ENCODE assay signal across 1 cellular context in the genomic region with DNA sequence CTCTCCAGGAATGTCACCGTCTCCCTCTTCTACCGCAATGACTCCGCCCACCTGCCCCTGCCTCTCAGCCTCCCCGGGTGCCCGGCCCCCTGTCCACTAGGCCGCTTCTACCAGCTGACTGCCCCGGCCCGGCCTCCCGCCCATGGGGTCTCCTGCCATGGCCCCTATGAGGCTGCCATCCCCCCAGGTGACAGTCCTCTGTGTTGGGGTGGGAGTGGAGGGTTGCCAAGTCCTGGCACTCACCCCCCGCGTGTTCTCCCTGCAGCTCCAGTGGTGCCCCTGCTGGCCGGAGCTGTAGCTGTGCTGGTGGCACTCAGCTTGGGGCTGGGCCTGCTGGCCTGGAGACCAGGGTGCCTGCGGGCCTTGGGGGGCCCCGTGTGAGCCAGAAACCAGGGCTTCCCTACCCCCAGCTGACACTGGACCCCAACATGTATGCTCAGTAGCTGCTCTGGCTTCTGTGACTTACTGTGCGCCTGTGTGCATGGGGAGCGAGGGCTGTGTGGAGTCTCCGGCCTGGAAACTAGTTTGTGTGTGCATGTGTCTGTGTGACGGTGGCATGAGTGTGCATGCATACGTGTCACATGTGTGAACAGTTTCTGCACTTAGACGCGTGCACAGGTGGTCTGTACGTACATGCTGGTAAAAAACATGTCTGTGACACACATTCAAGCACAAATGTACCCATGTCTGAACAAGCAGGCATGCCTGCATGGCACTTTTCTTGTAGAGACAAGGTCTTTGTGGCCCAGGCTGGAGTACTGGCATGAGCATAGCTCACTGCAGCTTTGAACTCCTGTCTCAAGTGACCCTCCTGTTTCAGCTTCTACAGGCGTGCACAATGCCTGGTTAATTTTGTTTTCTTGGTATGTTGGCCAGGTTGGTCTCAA.
TF ChIP-seq lines count a peak whose summit lies in the region.

No MANE protein-coding gene starts in this region.

TF ChIP-seq in K562, 482 proteins besides CTCF, POLR2A, EP300 and RAD21 (continued from another document and continues in another):
- TF ChIP-seq, protein P1, sequence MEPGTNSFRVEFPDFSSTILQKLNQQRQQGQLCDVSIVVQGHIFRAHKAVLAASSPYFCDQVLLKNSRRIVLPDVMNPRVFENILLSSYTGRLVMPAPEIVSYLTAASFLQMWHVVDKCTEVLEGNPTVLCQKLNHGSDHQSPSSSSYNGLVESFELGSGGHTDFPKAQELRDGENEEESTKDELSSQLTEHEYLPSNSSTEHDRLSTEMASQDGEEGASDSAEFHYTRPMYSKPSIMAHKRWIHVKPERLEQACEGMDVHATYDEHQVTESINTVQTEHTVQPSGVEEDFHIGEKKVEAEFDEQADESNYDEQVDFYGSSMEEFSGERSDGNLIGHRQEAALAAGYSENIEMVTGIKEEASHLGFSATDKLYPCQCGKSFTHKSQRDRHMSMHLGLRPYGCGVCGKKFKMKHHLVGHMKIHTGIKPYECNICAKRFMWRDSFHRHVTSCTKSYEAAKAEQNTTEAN (CRISPR knock-in tag; IDR thresholded peaks at IDR 0.05), result no peak
- TF ChIP-seq ZNF561 (CRISPR knock-in tag; conservative IDR thresholded peaks at IDR 0.05) (no peak), ZBTB8A (IDR thresholded peaks at IDR 0.05; ENCODE audit: partially characterized antibody) (no peak), BDP1 (IDR thresholded peaks at IDR 0.05; ENCODE audit: insufficient read depth, insufficient read length) (no peak), ELK1 (CRISPR knock-in tag; IDR thresholded peaks at IDR 0.05) (no peak), FOXJ3 (CRISPR knock-in tag; IDR thresholded peaks at IDR 0.05) (no peak), POLR2AphosphoS2 (IDR thresholded peaks at IDR 0.05; ENCODE audit: low read length) (peak; percentile 94), ZNF165 (CRISPR knock-in tag; IDR thresholded peaks at IDR 0.05; ENCODE audit: borderline replicate concordance) (no peak), HNRNPLL (IDR thresholded peaks at IDR 0.05; ENCODE audit: low read depth, low read length, poor library complexity, severe bottlenecking) (no peak), KDM5B (IDR thresholded peaks at IDR 0.05; ENCODE audit: insufficient replicate concordance, low read depth, low read length) (peak; percentile 28), KLF16 (IDR thresholded peaks at IDR 0.05) (no peak), PRPF4 (IDR thresholded peaks at IDR 0.05; ENCODE audit: insufficient read depth, low read depth, low read length, poor library complexity, severe bottlenecking) (no peak), ZNF282 (CRISPR knock-in tag; IDR thresholded peaks at IDR 0.05) (no peak), RBM39 (optimal IDR thresholded peaks at IDR 0.05; ENCODE audit: low read depth, low read length) (no peak), SNRNP70 (optimal IDR thresholded peaks at IDR 0.05; ENCODE audit: low read depth, low read length) (peak; percentile 71), MAZ (CRISPR knock-in tag; conservative IDR thresholded peaks at IDR 0.05 in 1 of 2, IDR thresholded peaks at IDR 0.05 in 1 of 2) (no peak; a peak in 1 of 4 replicates), ZNF764 (CRISPR knock-in tag; IDR thresholded peaks at IDR 0.05; ENCODE audit: low read depth) (no peak), FOSL1 (tag; conservative IDR thresholded peaks at IDR 0.05) (no peak), ZBTB2 (IDR thresholded peaks at IDR 0.05) (no peak), ARHGAP35 (IDR thresholded peaks at IDR 0.05; ENCODE audit: partially characterized antibody) (no peak), ZNF785 (CRISPR knock-in tag; IDR thresholded peaks at IDR 0.05) (no peak), ASH1L (IDR thresholded peaks at IDR 0.05; ENCODE audit: borderline replicate concordance, low read depth, partially characterized antibody) (no peak), MNT (conservative IDR thresholded peaks at IDR 0.05) (no peak), ARNT (IDR thresholded peaks at IDR 0.05) (no peak), PCBP2 (IDR thresholded peaks at IDR 0.05; ENCODE audit: low read depth, low read length, poor library complexity, severe bottlenecking) (no peak), STAT5A (IDR thresholded peaks at IDR 0.05; ENCODE audit: borderline replicate concordance, low read length) (peak; percentile 21; the same call in 1 of the 2 replicates), RHOXF2B (CRISPR knock-in tag; conservative IDR thresholded peaks at IDR 0.05) (no peak), NCOR1 (IDR thresholded peaks at IDR 0.05) (peak; percentile 6), NFYB (IDR thresholded peaks at IDR 0.05; ENCODE audit: extremely low read depth, insufficient read length) (no peak), U2AF1 (optimal IDR thresholded peaks at IDR 0.05; ENCODE audit: low read depth, low read length) (no peak), GTF2F1 (IDR thresholded peaks at IDR 0.05; ENCODE audit: low read depth, low read length) (0 out of 2 replicates have a peak, but pooled peaks have one; percentile 52), FOXK1 (CRISPR knock-in tag; IDR thresholded peaks at IDR 0.05; ENCODE audit: borderline replicate concordance) (no peak), CXXC5 (CRISPR knock-in tag; IDR thresholded peaks at IDR 0.05) (no peak), EP400 (IDR thresholded peaks at IDR 0.05) (no peak), RBFOX2 (IDR thresholded peaks at IDR 0.05; ENCODE audit: low read depth, low read length) (peak; percentile 70), ZSCAN32 (CRISPR knock-in tag; IDR thresholded peaks at IDR 0.05) (no peak), BRF1 (IDR thresholded peaks at IDR 0.05; ENCODE audit: borderline replicate concordance, extremely low read depth, insufficient read length) (no peak), IRF1 (CRISPR knock-in tag; IDR thresholded peaks at IDR 0.05; ENCODE audit: borderline replicate concordance) (no peak), ETS1 (conservative IDR thresholded peaks at IDR 0.05; ENCODE audit: control insufficient read depth, low read depth, low read length) (no peak; the same call in 1 of the 2 replicates)
- TF ChIP-seq, protein P2, sequence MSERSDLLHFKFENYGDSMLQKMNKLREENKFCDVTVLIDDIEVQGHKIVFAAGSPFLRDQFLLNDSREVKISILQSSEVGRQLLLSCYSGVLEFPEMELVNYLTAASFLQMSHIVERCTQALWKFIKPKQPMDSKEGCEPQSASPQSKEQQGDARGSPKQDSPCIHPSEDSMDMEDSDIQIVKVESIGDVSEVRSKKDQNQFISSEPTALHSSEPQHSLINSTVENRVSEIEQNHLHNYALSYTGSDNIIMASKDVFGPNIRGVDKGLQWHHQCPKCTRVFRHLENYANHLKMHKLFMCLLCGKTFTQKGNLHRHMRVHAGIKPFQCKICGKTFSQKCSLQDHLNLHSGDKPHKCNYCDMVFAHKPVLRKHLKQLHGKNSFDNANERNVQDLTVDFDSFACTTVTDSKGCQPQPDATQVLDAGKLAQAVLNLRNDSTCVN (CRISPR knock-in tag; IDR thresholded peaks at IDR 0.05), result peak; percentile 37; the same call in 1 of the 2 replicates
- TF ChIP-seq, protein P3, sequence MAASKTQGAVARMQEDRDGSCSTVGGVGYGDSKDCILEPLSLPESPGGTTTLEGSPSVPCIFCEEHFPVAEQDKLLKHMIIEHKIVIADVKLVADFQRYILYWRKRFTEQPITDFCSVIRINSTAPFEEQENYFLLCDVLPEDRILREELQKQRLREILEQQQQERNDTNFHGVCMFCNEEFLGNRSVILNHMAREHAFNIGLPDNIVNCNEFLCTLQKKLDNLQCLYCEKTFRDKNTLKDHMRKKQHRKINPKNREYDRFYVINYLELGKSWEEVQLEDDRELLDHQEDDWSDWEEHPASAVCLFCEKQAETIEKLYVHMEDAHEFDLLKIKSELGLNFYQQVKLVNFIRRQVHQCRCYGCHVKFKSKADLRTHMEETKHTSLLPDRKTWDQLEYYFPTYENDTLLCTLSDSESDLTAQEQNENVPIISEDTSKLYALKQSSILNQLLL (CRISPR knock-in tag; IDR thresholded peaks at IDR 0.05; ENCODE audit: borderline replicate concordance), result no peak
- TF ChIP-seq, protein P4, sequence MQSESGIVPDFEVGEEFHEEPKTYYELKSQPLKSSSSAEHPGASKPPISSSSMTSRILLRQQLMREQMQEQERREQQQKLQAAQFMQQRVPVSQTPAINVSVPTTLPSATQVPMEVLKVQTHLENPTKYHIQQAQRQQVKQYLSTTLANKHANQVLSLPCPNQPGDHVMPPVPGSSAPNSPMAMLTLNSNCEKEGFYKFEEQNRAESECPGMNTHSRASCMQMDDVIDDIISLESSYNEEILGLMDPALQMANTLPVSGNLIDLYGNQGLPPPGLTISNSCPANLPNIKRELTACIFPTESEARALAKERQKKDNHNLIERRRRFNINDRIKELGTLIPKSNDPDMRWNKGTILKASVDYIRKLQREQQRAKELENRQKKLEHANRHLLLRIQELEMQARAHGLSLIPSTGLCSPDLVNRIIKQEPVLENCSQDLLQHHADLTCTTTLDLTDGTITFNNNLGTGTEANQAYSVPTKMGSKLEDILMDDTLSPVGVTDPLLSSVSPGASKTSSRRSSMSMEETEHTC (IDR thresholded peaks at IDR 0.05), result no peak
- TF ChIP-seq, protein P5, sequence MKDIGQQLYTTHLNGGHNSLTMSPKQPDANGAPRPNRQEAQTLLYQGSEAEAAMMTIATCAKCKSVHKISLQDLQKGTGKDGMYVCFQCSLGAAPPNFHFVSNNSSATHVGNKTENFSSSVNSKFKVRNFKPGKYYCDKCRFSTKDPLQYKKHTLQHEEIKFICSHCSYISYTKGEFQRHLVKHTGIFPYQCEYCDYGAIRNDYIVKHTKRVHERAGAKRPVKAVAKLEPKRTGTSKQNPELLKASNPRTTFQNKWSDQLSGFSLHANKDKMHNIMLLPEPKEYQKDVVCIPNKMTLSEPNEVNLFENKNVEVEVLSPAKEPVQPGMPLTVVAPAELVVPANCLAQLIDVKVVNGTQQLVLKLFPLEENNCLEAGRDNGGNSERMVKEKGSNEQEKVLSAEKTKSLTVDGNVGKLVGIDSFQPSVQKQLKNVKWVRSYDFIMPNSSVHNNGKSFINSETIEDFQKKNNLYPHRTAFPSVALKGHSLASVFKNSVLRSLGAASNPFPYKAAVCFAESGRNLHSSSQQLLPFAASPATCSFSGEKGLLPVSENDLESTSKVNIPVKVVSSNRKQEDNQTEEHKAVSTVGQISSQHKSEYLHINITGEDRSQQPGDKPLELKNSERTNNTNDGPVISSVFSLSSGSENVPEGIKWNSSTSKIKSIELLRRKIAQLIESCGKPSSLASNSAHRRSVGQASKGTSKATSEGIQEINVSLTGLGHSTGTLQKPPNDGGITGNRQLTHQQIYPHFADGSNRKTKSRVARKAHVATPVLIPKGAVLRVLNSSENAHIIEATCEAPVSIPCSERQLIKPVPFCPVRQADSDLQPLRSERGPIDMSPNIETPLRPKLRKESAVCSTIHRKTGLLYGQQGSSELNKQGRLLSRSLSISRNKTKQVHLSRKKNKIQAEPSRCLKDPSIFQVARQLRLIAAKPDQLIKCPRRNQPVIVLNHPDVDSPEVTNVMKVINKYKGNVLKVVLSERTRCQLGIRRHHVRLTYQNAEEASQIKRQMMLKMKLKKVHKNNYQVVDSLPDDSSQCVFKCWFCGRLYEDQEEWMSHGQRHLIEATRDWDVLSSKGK (CRISPR knock-in tag; IDR thresholded peaks at IDR 0.05), result 0 out of 2 replicates have a peak, but pooled peaks have one; percentile 53
